In the genomic region with DNA sequence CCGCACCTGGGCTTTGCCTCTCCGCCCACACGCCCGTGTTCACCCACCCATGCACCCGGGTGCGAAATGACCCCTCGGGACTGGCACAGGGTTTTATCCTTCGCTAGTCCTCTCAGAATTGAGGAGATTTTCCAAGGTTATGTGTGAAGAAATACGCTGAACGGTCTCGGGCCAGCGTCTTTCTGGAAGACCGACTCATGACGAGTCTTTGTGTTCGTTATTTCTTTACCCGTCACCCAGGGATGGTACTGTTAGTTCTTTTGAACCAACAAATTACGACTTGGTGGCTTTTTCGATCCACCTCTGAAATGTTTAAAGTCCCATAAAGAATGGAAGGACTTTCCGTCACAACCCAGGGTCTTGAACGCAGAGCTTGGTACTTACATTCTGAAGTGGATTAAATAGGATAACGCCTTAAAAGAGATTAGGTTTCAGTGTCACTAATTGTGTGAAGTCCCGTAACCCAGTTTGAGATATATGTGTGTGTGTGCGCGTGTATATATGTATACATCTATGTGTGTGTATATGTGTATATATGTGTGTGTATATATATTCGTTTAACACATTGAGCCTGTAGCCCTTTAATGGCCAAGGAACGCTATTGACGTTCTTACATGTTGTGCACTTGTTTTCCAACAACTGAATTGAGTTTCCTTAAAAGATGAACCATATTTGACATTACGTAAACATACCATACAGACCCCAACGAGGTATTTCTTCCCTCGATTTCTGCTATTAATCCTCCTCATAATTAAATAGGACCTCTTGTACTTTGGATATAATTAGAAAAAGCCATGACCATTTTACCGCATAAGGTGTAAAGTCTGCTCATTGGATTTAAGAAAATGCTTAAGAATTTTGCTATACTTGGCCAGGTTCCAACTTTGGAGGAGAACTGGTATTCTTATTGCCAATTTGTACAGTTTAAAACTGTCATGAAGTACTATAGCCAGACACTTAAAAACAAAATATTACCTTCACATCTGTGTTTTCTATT, we compare ENCODE assay signal across 8 cellular contexts. TPM values are rescaled to one million over a fixed set of nuclear protein-coding genes. Genes with fewer than 3 reads are reported as not detected.
DNase-seq lines count a peak whose midpoint lies in the region; ATAC-seq and TF ChIP-seq lines count a peak whose summit lies in the region.

No MANE protein-coding gene starts in this region.

- H3K4me3 ChIP-seq in DND-41 (ENCODE audit: low read depth in 1 of 2, low read length in 2 of 2) (peak overlapping the region; percentile 63 to 74), right cardiac atrium (ENCODE audit: low read length) (peak overlapping the region; percentile 96), gastrocnemius medialis (peak overlapping the region; percentile 90 to 99 (median 92))

- H3K27me3 Mint-ChIP-seq in IgD-negative memory B cell, result no peaks in the 10 kb centered on the region
- H3K27me3 Mint-ChIP-seq in activated CD8-positive, alpha-beta T cell treated with anti-CD3 and anti-CD28 coated beads, Interleukin-2, amount 10 ng/mL, durations not matched to agents 7 days and 5 days (ENCODE audit: low read depth), result no peaks in the 10 kb centered on the region

- no peaks in the 10 kb centered on the region for H3K9me3 Mint-ChIP-seq in IgD-negative memory B cell
- no peaks in the 10 kb centered on the region for H3K9me3 Mint-ChIP-seq in activated CD8-positive, alpha-beta T cell treated with anti-CD3 and anti-CD28 coated beads, Interleukin-2, amount 10 ng/mL, durations not matched to agents 7 days and 5 days (ENCODE audit: insufficient read depth)

- peaks cover 59% of the 10 kb centered on the region for H3K4me1 ChIP-seq in DND-41 (ENCODE audit: insufficient read depth, low read length)
- H3K4me1 ChIP-seq in right cardiac atrium (ENCODE audit: control insufficient read depth, insufficient read depth, low read length), result peaks cover 2% of the 10 kb centered on the region
- peaks cover 57 to 61% of the 10 kb centered on the region in 2 donors for H3K4me1 ChIP-seq in gastrocnemius medialis

- peak overlapping the region; percentile 95 to 99 (median 99) for H3K27ac Mint-ChIP-seq in IgD-negative memory B cell
- peak overlapping the region; percentile 96 for H3K27ac Mint-ChIP-seq in activated CD8-positive, alpha-beta T cell treated with anti-CD3 and anti-CD28 coated beads, Interleukin-2, amount 10 ng/mL, durations not matched to agents 7 days and 5 days

- H3K36me3 Mint-ChIP-seq in IgD-negative memory B cell, result no peaks in the 10 kb centered on the region
- H3K36me3 Mint-ChIP-seq in activated CD8-positive, alpha-beta T cell treated with anti-CD3 and anti-CD28 coated beads, Interleukin-2, amount 10 ng/mL, durations not matched to agents 7 days and 5 days (ENCODE audit: low read depth), result peaks cover 18% of the 10 kb centered on the region

- TF ChIP-seq CTCF in DND-41 (IDR thresholded peaks at IDR 0.05; ENCODE audit: borderline replicate concordance, extremely low read depth, low read length, poor library complexity, severe bottlenecking), result no peak
- no peak for TF ChIP-seq CTCF in gastrocnemius medialis (IDR thresholded peaks at IDR 0.05 in 4 of 5, conservative IDR thresholded peaks at IDR 0.05 in 1 of 5)

- H3K9ac ChIP-seq in DND-41 (ENCODE audit: low read depth, low read length), result peak overlapping the region; percentile 64

- no peak for ATAC-seq in DND-41 (ENCODE audit: insufficient read depth, low read depth)
- ATAC-seq in activated CD8-positive, alpha-beta T cell treated with anti-CD3 and anti-CD28 coated beads, Interleukin-2, amount 10 ng/mL, durations not matched to agents 7 days and 5 days, result no peak
- no peak for ATAC-seq in right cardiac atrium
- ATAC-seq in gastrocnemius medialis, result peak; percentile 8 to 13
- ATAC-seq in GM21447 (IDR thresholded peaks at IDR 0.05; ENCODE audit: unreplicated experiment), result no peak
- ATAC-seq in GM21737 (IDR thresholded peaks at IDR 0.05; ENCODE audit: unreplicated experiment), result no peak

- H3K9me3 ChIP-seq in DND-41 (ENCODE audit: insufficient read depth, low read length, severe bottlenecking) (no peaks in the 10 kb centered on the region), right cardiac atrium (ENCODE audit: control insufficient read depth, low read length) (no peaks in the 10 kb centered on the region), gastrocnemius medialis (no peaks in the 10 kb centered on the region)

- DNase-seq in DND-41, result no peak
- no peak for DNase-seq in activated CD8-positive, alpha-beta T cell treated with anti-CD3 and anti-CD28 coated beads, Interleukin-2, amount 10 ng/mL, durations not matched to agents 7 days and 5 days
- DNase-seq in right cardiac atrium, result no peak
- DNase-seq in gastrocnemius medialis, result no peak
- no peak for DNase-seq in retina

- H3K4me3 Mint-ChIP-seq in IgD-negative memory B cell, result peak overlapping the region; percentile 92 to 98 (median 96)
- peak overlapping the region; percentile 98 for H3K4me3 Mint-ChIP-seq in activated CD8-positive, alpha-beta T cell treated with anti-CD3 and anti-CD28 coated beads, Interleukin-2, amount 10 ng/mL, durations not matched to agents 7 days and 5 days

- peak overlapping the region; percentile 92 for H3K4me2 ChIP-seq in DND-41 (ENCODE audit: insufficient read depth, low read length)

- peaks cover 83% of the 10 kb centered on the region for H3K79me2 ChIP-seq in DND-41 (ENCODE audit: insufficient read depth, low read length)

- H3K27ac ChIP-seq in DND-41 (ENCODE audit: low read length) (peak overlapping the region; percentile 81), right cardiac atrium (ENCODE audit: low read length) (peak overlapping the region; percentile 87), gastrocnemius medialis (peak overlapping the region; percentile 94 to 97 (median 96))

- intact Hi-C loops in right cardiac atrium (cut with DNase I), result no loop called here
- intact Hi-C loops in gastrocnemius medialis (cut with DNase I; ENCODE audit: low total_unique reads), result loop anchor here (2.0 kb wide), 1 partner anchor 104 kb away; a partner anchor contains a TSS

- in situ Hi-C loops in gastrocnemius medialis (cut with MboI; ENCODE audit: low sequenced_read_pairs in 4 of 4), result no loop called here

- CTCF ChIA-PET in activated CD8-positive, alpha-beta T cell treated with anti-CD3 and anti-CD28 coated beads, Interleukin-2, amount 10 ng/mL, durations not matched to agents 7 days and 5 days (lab: Charles Lee), result interaction anchor here (1.0 to 1.5 kb wide), 3 partner anchors 17 to 155 kb away, joined by 3 to 7 read pairs (median 5); no protein-coding TSS in a partner anchor

- H3K27me3 ChIP-seq in DND-41 (ENCODE audit: insufficient read depth, low read length, poor library complexity), result no peaks in the 10 kb centered on the region
- H3K27me3 ChIP-seq in right cardiac atrium (ENCODE audit: control insufficient read depth, insufficient read depth), result no peaks in the 10 kb centered on the region
- H3K27me3 ChIP-seq in gastrocnemius medialis, result no peaks in the 10 kb centered on the region

- peak overlapping the region; percentile 79 for H2AFZ ChIP-seq in DND-41 (ENCODE audit: low read depth, low read length)

- peaks cover 52 to 60% (median 53%) of the 10 kb centered on the region in 3 donors for H3K4me1 Mint-ChIP-seq in IgD-negative memory B cell
- H3K4me1 Mint-ChIP-seq in activated CD8-positive, alpha-beta T cell treated with anti-CD3 and anti-CD28 coated beads, Interleukin-2, amount 10 ng/mL, durations not matched to agents 7 days and 5 days (ENCODE audit: low read depth), result peaks cover 63% of the 10 kb centered on the region

- H3K36me3 ChIP-seq in DND-41 (ENCODE audit: insufficient read depth, low read length) (no peaks in the 10 kb centered on the region; the same call in 1 of the 2 replicates), gastrocnemius medialis (no peaks in the 10 kb centered on the region)

- POLR2A ChIA-PET in activated CD8-positive, alpha-beta T cell treated with anti-CD3 and anti-CD28 coated beads, Interleukin-2, amount 10 ng/mL, durations not matched to agents 7 days and 5 days (lab: Charles Lee), result interaction anchor here (0.7 to 2.1 kb wide), 6 partner anchors 12 to 102 kb away, joined by 3 to 13 read pairs (median 3); a partner anchor contains a TSS

- peaks cover 49% of the 10 kb centered on the region; the same call in 1 of the 2 replicates for H4K20me1 ChIP-seq in DND-41 (ENCODE audit: insufficient read depth, low read length)

- WGBS in right cardiac atrium, result 2% methylated on average over 31 of the region's 31 CpGs

- no peak for TF ChIP-seq POLR2A in gastrocnemius medialis (IDR thresholded peaks at IDR 0.05)

RNA-seq across cellular contexts. Expression of a gene that starts 0.9 kb away (rescaled TPM):
- polyA plus RNA-seq in IgD-negative memory B cell (64.9 TPM), right cardiac atrium (40.6 TPM)
- total RNA-seq in activated CD8-positive, alpha-beta T cell treated with anti-CD3 and anti-CD28 coated beads, Interleukin-2, amount 10 ng/mL, durations not matched to agents 7 days and 5 days, result 10 to 100 TPM; 68.1 to 73.7 TPM
- total RNA-seq in right cardiac atrium (10 to 100 TPM; 36.3 to 40.5 (median 38.4) TPM), gastrocnemius medialis (10 to 100 TPM; 56.3 to 68.9 (median 63.0) TPM)

Comparison
In these comparisons a context has a peak if more than half of its experiments do, and no peak if none do; other contexts are left out.
1. ATAC-seq: peak in gastrocnemius medialis (2 of 2); none in DND-41 (single experiment), activated CD8-positive, alpha-beta T cell treated with anti-CD3 and anti-CD28 coated beads, Interleukin-2, amount 10 ng/mL, durations not matched to agents 7 days and 5 days (single experiment), right cardiac atrium (0 of 2), GM21447 (single experiment) and GM21737 (single experiment).
2. Peak in every context shown above with its lines, with median percentiles within 50 percentile points of each other: H3K27ac ChIP-seq and H3K4me3 ChIP-seq.